1 cellular context compared by ENCODE assay signal in the genomic region with DNA sequence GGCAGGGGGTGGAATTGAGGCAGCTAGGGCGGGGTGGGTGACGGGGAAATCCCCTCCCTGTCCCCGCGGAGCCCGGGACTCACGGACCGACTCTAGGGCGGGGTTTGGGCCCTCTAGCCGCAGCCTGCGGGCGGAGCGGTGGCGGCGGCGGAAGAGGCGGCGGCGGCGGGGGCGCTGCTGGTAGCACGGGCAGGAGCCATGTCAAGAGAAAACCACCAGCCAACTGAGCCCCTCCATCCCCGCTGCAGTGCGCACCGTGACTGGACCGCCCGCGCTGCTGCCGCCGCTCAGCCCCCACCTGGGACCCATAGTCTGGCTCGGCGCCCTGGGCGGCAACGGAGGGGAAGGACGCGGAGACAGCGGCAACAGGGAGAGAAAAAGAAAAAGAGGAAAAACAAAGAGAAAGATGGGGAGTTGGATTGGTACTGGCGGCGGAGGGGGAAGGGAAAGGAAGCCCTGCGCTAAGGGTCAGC.
TF ChIP-seq lines count a peak whose summit lies in the region.

No MANE protein-coding gene starts in this region.

TF ChIP-seq in HepG2, 621 proteins besides CTCF, POLR2A, EP300 and RAD21 (continued from another document and continues in another):
- TF ChIP-seq, protein P1, sequence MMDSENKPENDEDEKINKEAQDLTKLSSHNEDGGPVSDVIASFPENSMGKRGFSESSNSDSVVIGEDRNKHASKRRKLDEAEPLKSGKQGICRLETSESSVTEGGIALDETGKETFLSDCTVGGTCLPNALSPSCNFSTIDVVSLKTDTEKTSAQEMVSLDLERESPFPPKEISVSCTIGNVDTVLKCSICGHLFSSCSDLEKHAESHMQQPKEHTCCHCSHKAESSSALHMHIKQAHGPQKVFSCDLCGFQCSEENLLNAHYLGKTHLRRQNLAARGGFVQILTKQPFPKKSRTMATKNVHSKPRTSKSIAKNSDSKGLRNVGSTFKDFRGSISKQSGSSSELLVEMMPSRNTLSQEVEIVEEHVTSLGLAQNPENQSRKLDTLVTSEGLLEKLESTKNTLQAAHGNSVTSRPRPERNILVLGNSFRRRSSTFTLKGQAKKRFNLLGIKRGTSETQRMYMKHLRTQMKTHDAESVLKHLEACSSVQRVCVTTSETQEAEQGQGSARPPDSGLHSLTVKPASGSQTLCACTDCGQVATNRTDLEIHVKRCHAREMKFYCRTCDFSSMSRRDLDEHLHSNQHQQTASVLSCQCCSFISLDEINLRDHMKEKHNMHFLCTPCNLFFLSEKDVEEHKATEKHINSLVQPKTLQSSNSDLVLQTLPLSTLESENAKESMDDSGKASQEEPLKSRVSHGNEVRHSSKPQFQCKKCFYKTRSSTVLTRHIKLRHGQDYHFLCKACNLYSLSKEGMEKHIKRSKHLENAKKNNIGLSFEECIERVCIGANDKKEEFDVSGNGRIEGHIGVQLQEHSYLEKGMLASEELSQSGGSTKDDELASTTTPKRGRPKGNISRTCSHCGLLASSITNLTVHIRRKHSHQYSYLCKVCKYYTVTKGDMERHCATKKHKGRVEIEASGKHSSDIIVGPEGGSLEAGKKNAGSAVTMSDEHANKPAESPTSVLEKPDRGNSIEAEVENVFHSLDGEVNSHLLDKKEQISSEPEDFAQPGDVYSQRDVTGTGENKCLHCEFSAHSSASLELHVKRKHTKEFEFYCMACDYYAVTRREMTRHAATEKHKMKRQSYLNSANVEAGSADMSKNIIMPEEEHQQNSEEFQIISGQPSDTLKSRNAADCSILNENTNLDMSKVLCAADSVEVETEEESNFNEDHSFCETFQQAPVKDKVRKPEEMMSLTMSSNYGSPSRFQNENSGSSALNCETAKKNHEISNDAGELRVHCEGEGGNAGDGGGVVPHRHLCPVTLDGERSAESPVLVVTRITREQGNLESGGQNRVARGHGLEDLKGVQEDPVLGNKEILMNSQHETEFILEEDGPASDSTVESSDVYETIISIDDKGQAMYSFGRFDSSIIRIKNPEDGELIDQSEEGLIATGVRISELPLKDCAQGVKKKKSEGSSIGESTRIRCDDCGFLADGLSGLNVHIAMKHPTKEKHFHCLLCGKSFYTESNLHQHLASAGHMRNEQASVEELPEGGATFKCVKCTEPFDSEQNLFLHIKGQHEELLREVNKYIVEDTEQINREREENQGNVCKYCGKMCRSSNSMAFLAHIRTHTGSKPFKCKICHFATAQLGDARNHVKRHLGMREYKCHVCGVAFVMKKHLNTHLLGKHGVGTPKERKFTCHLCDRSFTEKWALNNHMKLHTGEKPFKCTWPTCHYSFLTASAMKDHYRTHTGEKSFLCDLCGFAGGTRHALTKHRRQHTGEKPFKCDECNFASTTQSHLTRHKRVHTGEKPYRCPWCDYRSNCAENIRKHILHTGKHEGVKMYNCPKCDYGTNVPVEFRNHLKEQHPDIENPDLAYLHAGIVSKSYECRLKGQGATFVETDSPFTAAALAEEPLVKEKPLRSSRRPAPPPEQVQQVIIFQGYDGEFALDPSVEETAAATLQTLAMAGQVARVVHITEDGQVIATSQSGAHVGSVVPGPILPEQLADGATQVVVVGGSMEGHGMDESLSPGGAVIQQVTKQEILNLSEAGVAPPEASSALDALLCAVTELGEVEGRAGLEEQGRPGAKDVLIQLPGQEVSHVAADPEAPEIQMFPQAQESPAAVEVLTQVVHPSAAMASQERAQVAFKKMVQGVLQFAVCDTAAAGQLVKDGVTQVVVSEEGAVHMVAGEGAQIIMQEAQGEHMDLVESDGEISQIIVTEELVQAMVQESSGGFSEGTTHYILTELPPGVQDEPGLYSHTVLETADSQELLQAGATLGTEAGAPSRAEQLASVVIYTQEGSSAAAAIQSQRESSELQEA (CRISPR knock-in tag; IDR thresholded peaks at IDR 0.05; ENCODE audit: not compliant biosample characterization): no peak
- no peak for TF ChIP-seq NR3C1 (CRISPR knock-in tag; IDR thresholded peaks at IDR 0.05)
- TF ChIP-seq, protein P2, sequence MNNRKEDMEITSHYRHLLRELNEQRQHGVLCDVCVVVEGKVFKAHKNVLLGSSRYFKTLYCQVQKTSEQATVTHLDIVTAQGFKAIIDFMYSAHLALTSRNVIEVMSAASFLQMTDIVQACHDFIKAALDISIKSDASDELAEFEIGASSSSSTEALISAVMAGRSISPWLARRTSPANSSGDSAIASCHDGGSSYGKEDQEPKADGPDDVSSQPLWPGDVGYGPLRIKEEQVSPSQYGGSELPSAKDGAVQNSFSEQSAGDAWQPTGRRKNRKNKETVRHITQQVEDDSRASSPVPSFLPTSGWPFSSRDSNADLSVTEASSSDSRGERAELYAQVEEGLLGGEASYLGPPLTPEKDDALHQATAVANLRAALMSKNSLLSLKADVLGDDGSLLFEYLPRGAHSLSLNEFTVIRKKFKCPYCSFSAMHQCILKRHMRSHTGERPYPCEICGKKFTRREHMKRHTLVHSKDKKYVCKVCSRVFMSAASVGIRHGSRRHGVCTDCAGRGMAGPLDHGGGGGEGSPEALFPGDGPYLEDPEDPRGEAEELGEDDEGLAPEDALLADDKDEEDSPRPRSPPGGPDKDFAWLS (CRISPR knock-in tag; IDR thresholded peaks at IDR 0.05; ENCODE audit: borderline replicate concordance): no peak
- TF ChIP-seq ATF1 (CRISPR knock-in tag; IDR thresholded peaks at IDR 0.05): no peak
- no peak for TF ChIP-seq ZNF564 (CRISPR knock-in tag; IDR thresholded peaks at IDR 0.05)
- TF ChIP-seq ARNT (IDR thresholded peaks at IDR 0.05): no peak
- no peak for TF ChIP-seq MEIS2 (CRISPR knock-in tag; IDR thresholded peaks at IDR 0.05)
- no peak for TF ChIP-seq PHF21A (CRISPR knock-in tag; IDR thresholded peaks at IDR 0.05)
- TF ChIP-seq ZNF660 (CRISPR knock-in tag; IDR thresholded peaks at IDR 0.05; ENCODE audit: borderline replicate concordance, low read depth): peak; percentile 74; the same call in 1 of the 2 replicates
- no peak for TF ChIP-seq KLF12 (CRISPR knock-in tag; IDR thresholded peaks at IDR 0.05; ENCODE audit: borderline replicate concordance)
- TF ChIP-seq SKI (IDR thresholded peaks at IDR 0.05; ENCODE audit: partially characterized antibody): no peak
- TF ChIP-seq KDM2A (CRISPR knock-in tag; IDR thresholded peaks at IDR 0.05; ENCODE audit: borderline replicate concordance, low read depth): no peak
- TF ChIP-seq ZNF501 (CRISPR knock-in tag; IDR thresholded peaks at IDR 0.05): no peak; the same call in 1 of the 2 replicates
- no peak; the same call in 1 of the 2 replicates for TF ChIP-seq SAFB2 (CRISPR knock-in tag; IDR thresholded peaks at IDR 0.05; ENCODE audit: borderline replicate concordance, low read depth)
- TF ChIP-seq SMC3 (IDR thresholded peaks at IDR 0.05; ENCODE audit: low read length): no peak
- TF ChIP-seq ZNF558 (CRISPR knock-in tag; IDR thresholded peaks at IDR 0.05; ENCODE audit: borderline replicate concordance): no peak
- TF ChIP-seq MTA3 (CRISPR knock-in tag; IDR thresholded peaks at IDR 0.05): no peak
- TF ChIP-seq, protein P3, sequence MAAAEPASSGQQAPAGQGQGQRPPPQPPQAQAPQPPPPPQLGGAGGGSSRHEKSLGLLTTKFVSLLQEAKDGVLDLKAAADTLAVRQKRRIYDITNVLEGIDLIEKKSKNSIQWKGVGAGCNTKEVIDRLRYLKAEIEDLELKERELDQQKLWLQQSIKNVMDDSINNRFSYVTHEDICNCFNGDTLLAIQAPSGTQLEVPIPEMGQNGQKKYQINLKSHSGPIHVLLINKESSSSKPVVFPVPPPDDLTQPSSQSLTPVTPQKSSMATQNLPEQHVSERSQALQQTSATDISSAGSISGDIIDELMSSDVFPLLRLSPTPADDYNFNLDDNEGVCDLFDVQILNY (CRISPR knock-in tag; conservative IDR thresholded peaks at IDR 0.05): no peak
- TF ChIP-seq ETV6 (CRISPR knock-in tag; conservative IDR thresholded peaks at IDR 0.05): no peak
- TF ChIP-seq NFATC3 (CRISPR knock-in tag; IDR thresholded peaks at IDR 0.05): no peak
- peak; percentile 22; the same call in 1 of the 2 replicates for TF ChIP-seq ZC3H4 (CRISPR knock-in tag; IDR thresholded peaks at IDR 0.05; ENCODE audit: borderline replicate concordance)
- TF ChIP-seq, protein P4, sequence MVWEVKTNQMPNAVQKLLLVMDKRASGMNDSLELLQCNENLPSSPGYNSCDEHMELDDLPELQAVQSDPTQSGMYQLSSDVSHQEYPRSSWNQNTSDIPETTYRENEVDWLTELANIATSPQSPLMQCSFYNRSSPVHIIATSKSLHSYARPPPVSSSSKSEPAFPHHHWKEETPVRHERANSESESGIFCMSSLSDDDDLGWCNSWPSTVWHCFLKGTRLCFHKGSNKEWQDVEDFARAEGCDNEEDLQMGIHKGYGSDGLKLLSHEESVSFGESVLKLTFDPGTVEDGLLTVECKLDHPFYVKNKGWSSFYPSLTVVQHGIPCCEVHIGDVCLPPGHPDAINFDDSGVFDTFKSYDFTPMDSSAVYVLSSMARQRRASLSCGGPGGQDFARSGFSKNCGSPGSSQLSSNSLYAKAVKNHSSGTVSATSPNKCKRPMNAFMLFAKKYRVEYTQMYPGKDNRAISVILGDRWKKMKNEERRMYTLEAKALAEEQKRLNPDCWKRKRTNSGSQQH (CRISPR knock-in tag; IDR thresholded peaks at IDR 0.05; ENCODE audit: low read depth): no peak
- TF ChIP-seq ZNF296 (CRISPR knock-in tag; conservative IDR thresholded peaks at IDR 0.05): no peak; the same call in 1 of the 2 replicates
- TF ChIP-seq, protein P5, sequence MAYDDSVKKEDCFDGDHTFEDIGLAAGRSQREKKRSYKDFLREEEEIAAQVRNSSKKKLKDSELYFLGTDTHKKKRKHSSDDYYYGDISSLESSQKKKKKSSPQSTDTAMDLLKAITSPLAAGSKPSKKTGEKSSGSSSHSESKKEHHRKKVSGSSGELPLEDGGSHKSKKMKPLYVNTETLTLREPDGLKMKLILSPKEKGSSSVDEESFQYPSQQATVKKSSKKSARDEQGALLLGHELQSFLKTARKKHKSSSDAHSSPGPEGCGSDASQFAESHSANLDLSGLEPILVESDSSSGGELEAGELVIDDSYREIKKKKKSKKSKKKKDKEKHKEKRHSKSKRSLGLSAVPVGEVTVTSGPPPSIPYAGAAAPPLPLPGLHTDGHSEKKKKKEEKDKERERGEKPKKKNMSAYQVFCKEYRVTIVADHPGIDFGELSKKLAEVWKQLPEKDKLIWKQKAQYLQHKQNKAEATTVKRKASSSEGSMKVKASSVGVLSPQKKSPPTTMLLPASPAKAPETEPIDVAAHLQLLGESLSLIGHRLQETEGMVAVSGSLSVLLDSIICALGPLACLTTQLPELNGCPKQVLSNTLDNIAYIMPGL (CRISPR knock-in tag; IDR thresholded peaks at IDR 0.05; ENCODE audit: borderline replicate concordance in 1 of 2, low read depth in 1 of 2): peak in 1 of 2 experiments; percentile 59; a peak in 1 of 4 replicates
- TF ChIP-seq, protein P6, sequence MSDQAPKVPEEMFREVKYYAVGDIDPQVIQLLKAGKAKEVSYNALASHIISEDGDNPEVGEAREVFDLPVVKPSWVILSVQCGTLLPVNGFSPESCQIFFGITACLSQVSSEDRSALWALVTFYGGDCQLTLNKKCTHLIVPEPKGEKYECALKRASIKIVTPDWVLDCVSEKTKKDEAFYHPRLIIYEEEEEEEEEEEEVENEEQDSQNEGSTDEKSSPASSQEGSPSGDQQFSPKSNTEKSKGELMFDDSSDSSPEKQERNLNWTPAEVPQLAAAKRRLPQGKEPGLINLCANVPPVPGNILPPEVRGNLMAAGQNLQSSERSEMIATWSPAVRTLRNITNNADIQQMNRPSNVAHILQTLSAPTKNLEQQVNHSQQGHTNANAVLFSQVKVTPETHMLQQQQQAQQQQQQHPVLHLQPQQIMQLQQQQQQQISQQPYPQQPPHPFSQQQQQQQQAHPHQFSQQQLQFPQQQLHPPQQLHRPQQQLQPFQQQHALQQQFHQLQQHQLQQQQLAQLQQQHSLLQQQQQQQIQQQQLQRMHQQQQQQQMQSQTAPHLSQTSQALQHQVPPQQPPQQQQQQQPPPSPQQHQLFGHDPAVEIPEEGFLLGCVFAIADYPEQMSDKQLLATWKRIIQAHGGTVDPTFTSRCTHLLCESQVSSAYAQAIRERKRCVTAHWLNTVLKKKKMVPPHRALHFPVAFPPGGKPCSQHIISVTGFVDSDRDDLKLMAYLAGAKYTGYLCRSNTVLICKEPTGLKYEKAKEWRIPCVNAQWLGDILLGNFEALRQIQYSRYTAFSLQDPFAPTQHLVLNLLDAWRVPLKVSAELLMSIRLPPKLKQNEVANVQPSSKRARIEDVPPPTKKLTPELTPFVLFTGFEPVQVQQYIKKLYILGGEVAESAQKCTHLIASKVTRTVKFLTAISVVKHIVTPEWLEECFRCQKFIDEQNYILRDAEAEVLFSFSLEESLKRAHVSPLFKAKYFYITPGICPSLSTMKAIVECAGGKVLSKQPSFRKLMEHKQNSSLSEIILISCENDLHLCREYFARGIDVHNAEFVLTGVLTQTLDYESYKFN (CRISPR knock-in tag; conservative IDR thresholded peaks at IDR 0.05): no peak; the same call in 1 of the 2 replicates
- TF ChIP-seq, protein P7, sequence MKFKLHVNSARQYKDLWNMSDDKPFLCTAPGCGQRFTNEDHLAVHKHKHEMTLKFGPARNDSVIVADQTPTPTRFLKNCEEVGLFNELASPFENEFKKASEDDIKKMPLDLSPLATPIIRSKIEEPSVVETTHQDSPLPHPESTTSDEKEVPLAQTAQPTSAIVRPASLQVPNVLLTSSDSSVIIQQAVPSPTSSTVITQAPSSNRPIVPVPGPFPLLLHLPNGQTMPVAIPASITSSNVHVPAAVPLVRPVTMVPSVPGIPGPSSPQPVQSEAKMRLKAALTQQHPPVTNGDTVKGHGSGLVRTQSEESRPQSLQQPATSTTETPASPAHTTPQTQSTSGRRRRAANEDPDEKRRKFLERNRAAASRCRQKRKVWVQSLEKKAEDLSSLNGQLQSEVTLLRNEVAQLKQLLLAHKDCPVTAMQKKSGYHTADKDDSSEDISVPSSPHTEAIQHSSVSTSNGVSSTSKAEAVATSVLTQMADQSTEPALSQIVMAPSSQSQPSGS (CRISPR knock-in tag; IDR thresholded peaks at IDR 0.05): no peak
- no peak for TF ChIP-seq KLF13 (CRISPR knock-in tag; IDR thresholded peaks at IDR 0.05)
- TF ChIP-seq SIX4 (CRISPR knock-in tag; IDR thresholded peaks at IDR 0.05): no peak
- TF ChIP-seq, protein P8, sequence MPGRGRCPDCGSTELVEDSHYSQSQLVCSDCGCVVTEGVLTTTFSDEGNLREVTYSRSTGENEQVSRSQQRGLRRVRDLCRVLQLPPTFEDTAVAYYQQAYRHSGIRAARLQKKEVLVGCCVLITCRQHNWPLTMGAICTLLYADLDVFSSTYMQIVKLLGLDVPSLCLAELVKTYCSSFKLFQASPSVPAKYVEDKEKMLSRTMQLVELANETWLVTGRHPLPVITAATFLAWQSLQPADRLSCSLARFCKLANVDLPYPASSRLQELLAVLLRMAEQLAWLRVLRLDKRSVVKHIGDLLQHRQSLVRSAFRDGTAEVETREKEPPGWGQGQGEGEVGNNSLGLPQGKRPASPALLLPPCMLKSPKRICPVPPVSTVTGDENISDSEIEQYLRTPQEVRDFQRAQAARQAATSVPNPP (CRISPR knock-in tag; IDR thresholded peaks at IDR 0.05): no peak
- TF ChIP-seq CBX2 (IDR thresholded peaks at IDR 0.05; ENCODE audit: low read depth, low read length): no peak
- TF ChIP-seq CBX2 (CRISPR knock-in tag; IDR thresholded peaks at IDR 0.05; ENCODE audit: low read depth): no peak
